In the genomic region with DNA sequence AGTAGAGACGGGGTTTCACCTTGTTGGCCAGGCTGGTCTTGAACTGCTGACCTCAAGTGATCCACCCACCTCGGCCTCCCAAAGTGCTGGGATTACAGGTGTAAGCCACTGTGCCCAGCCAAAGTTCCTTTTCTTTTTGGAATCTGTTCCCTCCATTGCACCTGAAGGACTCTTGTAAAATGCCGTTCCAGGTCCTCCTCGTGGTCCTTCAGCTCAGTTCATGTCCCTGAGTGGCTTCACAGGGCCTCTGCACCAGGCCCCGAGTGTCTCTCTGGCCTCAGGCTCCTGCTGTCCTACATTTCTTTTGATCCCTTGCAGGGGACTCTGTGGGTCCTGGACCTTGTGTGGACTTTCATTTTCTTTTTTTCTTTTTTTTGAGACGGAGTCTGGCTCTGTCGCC, we compare ENCODE assay signal across 6 cellular contexts. TPM values are rescaled to one million over a fixed set of nuclear protein-coding genes. Genes with fewer than 3 reads are reported as not detected.
DNase-seq lines count a peak whose midpoint lies in the region; ATAC-seq and TF ChIP-seq lines count a peak whose summit lies in the region.
"Not testable (repeated sequence)": the region's sequence is repeated elsewhere in the genome, so short reads cannot be mapped to it uniquely, and the experiment has no call there.

No MANE protein-coding gene starts in this region.

- peaks cover 0 to 24% (median 20%) of the 10 kb centered on the region in 4 donors for H3K4me1 ChIP-seq in sigmoid colon

- intact Hi-C loops in posterior vena cava (cut with DNase I); sigmoid colon (cut with DNase I): not testable (repeated sequence)

- H3K36me3 Mint-ChIP-seq in stimulated activated naive B cell treated with anti-CD40 and anti-IgM and Interleukin-4, amounts not matched to agents 10 μg/mL and 1 μg/mL and 100 μg/mL, for 72 hours: peaks cover 24 to 44% of the 10 kb centered on the region in 2 donors
- peaks cover 22% of the 10 kb centered on the region for H3K36me3 Mint-ChIP-seq in type B pancreatic cell

- DNase-seq in activated CD8-positive, alpha-beta memory T cell treated with anti-CD3 and anti-CD28 coated beads for 24 hours: peak; percentile 17
- peak; percentile 24 for DNase-seq in mesenteric fat pad (ENCODE audit: low spot score)
- peak; percentile 30 for DNase-seq in posterior vena cava (ENCODE audit: low spot score)
- peak; percentile 12 for DNase-seq in sigmoid colon
- DNase-seq in stimulated activated naive B cell treated with anti-CD40 and anti-IgM and Interleukin-4, amounts not matched to agents 10 μg/mL and 1 μg/mL and 100 μg/mL, for 72 hours: not testable (repeated sequence)
- DNase-seq in type B pancreatic cell (ENCODE audit: extremely low spot score, unreplicated experiment): peak; percentile 8

- not testable (repeated sequence) for H3K9me3 ChIP-seq in sigmoid colon

- not testable (repeated sequence) for TF ChIP-seq EP300 in sigmoid colon (IDR thresholded peaks at IDR 0.05)

- H3K4me3 Mint-ChIP-seq in stimulated activated naive B cell treated with anti-CD40 and anti-IgM and Interleukin-4, amounts not matched to agents 10 μg/mL and 1 μg/mL and 100 μg/mL, for 72 hours; type B pancreatic cell: not testable (repeated sequence)

- not testable (repeated sequence) for TF ChIP-seq CTCF in sigmoid colon (IDR thresholded peaks at IDR 0.05); type B pancreatic cell (conservative IDR thresholded peaks at IDR 0.05)

- not testable (repeated sequence) for H3K27me3 Mint-ChIP-seq in stimulated activated naive B cell treated with anti-CD40 and anti-IgM and Interleukin-4, amounts not matched to agents 10 μg/mL and 1 μg/mL and 100 μg/mL, for 72 hours; type B pancreatic cell

- H3K27me3 ChIP-seq in sigmoid colon: not testable (repeated sequence)

- not testable (repeated sequence) for TF ChIP-seq POLR2A in sigmoid colon (IDR thresholded peaks at IDR 0.05)

- H3K9me3 Mint-ChIP-seq in stimulated activated naive B cell treated with anti-CD40 and anti-IgM and Interleukin-4, amounts not matched to agents 10 μg/mL and 1 μg/mL and 100 μg/mL, for 72 hours; type B pancreatic cell: not testable (repeated sequence)

- peak overlapping the region; percentile 37 for H3K27ac Mint-ChIP-seq in stimulated activated naive B cell treated with anti-CD40 and anti-IgM and Interleukin-4, amounts not matched to agents 10 μg/mL and 1 μg/mL and 100 μg/mL, for 72 hours
- not testable (repeated sequence) for H3K27ac Mint-ChIP-seq in type B pancreatic cell

- not testable (repeated sequence) for H3K4me3 ChIP-seq in sigmoid colon

- H3K36me3 ChIP-seq in sigmoid colon: peaks cover 0 to 49% (median 1%) of the 10 kb centered on the region in 4 donors

- ATAC-seq in stimulated activated naive B cell treated with anti-CD40 and anti-IgM and Interleukin-4, amounts not matched to agents 10 μg/mL and 1 μg/mL and 100 μg/mL, for 72 hours (replicated peaks): not testable (repeated sequence)

- H3K27ac ChIP-seq in sigmoid colon: not testable (repeated sequence)

- H3K4me1 Mint-ChIP-seq in stimulated activated naive B cell treated with anti-CD40 and anti-IgM and Interleukin-4, amounts not matched to agents 10 μg/mL and 1 μg/mL and 100 μg/mL, for 72 hours: peaks cover 12 to 18% of the 10 kb centered on the region in 2 donors
- peaks cover 14% of the 10 kb centered on the region for H3K4me1 Mint-ChIP-seq in type B pancreatic cell (ENCODE audit: unreplicated experiment)

- 96 to 98% methylated on average over 7 of the region's 7 CpGs for WGBS in sigmoid colon, 2 donors

RNA-seq across cellular contexts. Expression of gene TRAF3IP1, which starts 3.9 kb away (rescaled TPM):
- total RNA-seq in mesenteric fat pad (24.5 TPM), posterior vena cava (10 to 100 TPM; 27.1 to 37.2 TPM), sigmoid colon (10 to 100 TPM; 17.5 to 20.8 (median 18.2) TPM), type B pancreatic cell (ENCODE audit: low replicate concordance) (20.9 and 21.0 TPM in 2 replicates)
- polyA plus RNA-seq in sigmoid colon: 10 to 100 TPM in 1 of 3 donors, 1 to 10 TPM in 2; 6.9 to 13.2 (median 7.2) TPM

RNA-seq across cellular contexts. Expression of gene PER2, which starts 35.8 kb away (rescaled TPM):
- total RNA-seq in mesenteric fat pad (9.9 TPM), posterior vena cava (10 to 100 TPM; 10.1 to 16.8 TPM), sigmoid colon (10 to 100 TPM in 1 of 4 donors, 1 to 10 TPM in 3; 7.7 to 11.8 (median 9.2) TPM), type B pancreatic cell (ENCODE audit: low replicate concordance) (14.0 and 15.5 TPM in 2 replicates)
- polyA plus RNA-seq in sigmoid colon: 1 to 10 TPM; 3.7 to 7.1 (median 4.2) TPM
